ENCODE assay signal across 33 cellular contexts in genomic region chr10:117667831-117668230, GRCh38.
DNase-seq lines count a peak whose midpoint lies in the region; ATAC-seq and TF ChIP-seq lines count a peak whose summit lies in the region.
"Had no signal": no experiment of that assay in that cellular context is flagged by ENCODE, and none has a peak within 500 bp of the region (broad histone marks: within the 10 kb centered on the region; RNA-seq: fewer than 3 reads in every experiment).

No MANE protein-coding gene starts in this region.

- no peaks in the 10 kb centered on the region for H3K4me1 ChIP-seq in right atrium auricular region
- H3K4me1 ChIP-seq in neuronal stem cell (ENCODE audit: control insufficient read depth in 2 of 2, insufficient read depth in 1 of 2, low read depth in 1 of 2, low read length in 2 of 2): no peaks in the 10 kb centered on the region
- no peaks in the 10 kb centered on the region for H3K4me1 ChIP-seq in adrenal gland (replicated peaks in 1 of 2)
- H3K4me1 ChIP-seq: BE2C; BLaER1; BLaER1 treated with 17β-estradiol and CSF1 and Interleukin-3, amounts not matched to agents 10 nM and 100 nM; Caco-2 had no signal

- no peak overlapping the region for H3K4me2 ChIP-seq in neuronal stem cell (ENCODE audit: insufficient read depth, low read length, poor library complexity, severe bottlenecking)
- H3K4me2 ChIP-seq: A549; BLaER1; BLaER1 treated with 17β-estradiol and CSF1 and Interleukin-3, amounts not matched to agents 10 nM and 100 nM had no signal

- H3K36me3 ChIP-seq in right atrium auricular region (no peaks in the 10 kb centered on the region), neuronal stem cell (replicated peaks in 1 of 2; ENCODE audit: control insufficient read depth in 2 of 2, insufficient read depth in 2 of 2, low read length in 2 of 2) (no peaks in the 10 kb centered on the region), adrenal gland (replicated peaks in 1 of 2) (no peaks in the 10 kb centered on the region)
- H3K36me3 ChIP-seq: BE2C; BLaER1; BLaER1 treated with 17β-estradiol and CSF1 and Interleukin-3, amounts not matched to agents 10 nM and 100 nM had no signal

- H3K4me3 ChIP-seq in right atrium auricular region (no peak overlapping the region), coronary artery (no peak overlapping the region), neuronal stem cell (ENCODE audit: low read length in 2 of 2) (no peak overlapping the region), adrenal gland (no peak overlapping the region)
- H3K4me3 ChIP-seq: A549; BLaER1; BLaER1 treated with 17β-estradiol and CSF1 and Interleukin-3, amounts not matched to agents 10 nM and 100 nM had no signal

- peak overlapping the region; percentile 70 for H2AK5ac ChIP-seq in neuronal stem cell (ENCODE audit: low read depth, low read length)

- no peaks in the 10 kb centered on the region for H3K79me1 ChIP-seq in neuronal stem cell (ENCODE audit: low read depth, low read length)

- TF ChIP-seq POLR2A in adrenal gland (IDR thresholded peaks at IDR 0.05): no peak

- no peak overlapping the region for H3K18ac ChIP-seq in neuronal stem cell (ENCODE audit: low read length)

- H3K9ac ChIP-seq in neuronal stem cell (ENCODE audit: low read depth, low read length, poor library complexity): no peak overlapping the region
- H3K9ac ChIP-seq: BLaER1; BLaER1 treated with 17β-estradiol and CSF1 and Interleukin-3, amounts not matched to agents 10 nM and 100 nM had no signal

- H3K27me3 ChIP-seq in right atrium auricular region: no peaks in the 10 kb centered on the region
- H3K27me3 ChIP-seq in neuronal stem cell (ENCODE audit: control insufficient read depth in 3 of 3, insufficient read depth in 3 of 3, low read depth in 1 of 3, low read length in 3 of 3): no peaks in the 10 kb centered on the region
- H3K27me3 ChIP-seq in adrenal gland: no peaks in the 10 kb centered on the region
- H3K27me3 ChIP-seq: BE2C; BLaER1; BLaER1 treated with 17β-estradiol and CSF1 and Interleukin-3, amounts not matched to agents 10 nM and 100 nM had no signal

- DNase-seq in activated CD8-positive, alpha-beta memory T cell treated with anti-CD3 and anti-CD28 coated beads, Interleukin-2, amount 50 U/mL, for 48 hours: peak; percentile 22
- DNase-seq in activated CD8-positive, alpha-beta memory T cell treated with anti-CD3 and anti-CD28 coated beads for 24 hours: no peak
- peak; percentile 26 for DNase-seq in right atrium auricular region (ENCODE audit: low spot score)
- DNase-seq in left cardiac atrium: no peak
- peak; percentile 64 for DNase-seq in coronary artery (ENCODE audit: low spot score)
- no peak for DNase-seq in neuronal stem cell (ENCODE audit: low spot score)
- no peak for DNase-seq in NCI-H146 (lab: John Stamatoyannopoulos, UW)
- DNase-seq in adrenal gland: no peak
- DNase-seq: 8988T; ACHN; AML-193; BE2C; C1 segment of cervical spinal cord; Caco-2; Calu3; CD4-positive, alpha-beta memory T cell; CD4-positive, alpha-beta T cell; CD4-positive, CD25-positive, alpha-beta regulatory T cell; CD8-positive, alpha-beta memory T cell; CD8-positive, alpha-beta T cell; COR-L47; DMS 273 treated with DMSO at 0.1 percent for 48 hours; DMS153; DMS53; DMS79; DMS79 treated with DMSO at 0.1 percent for 48 hours; DND-41; EL had no signal

- no peak overlapping the region for H2AFZ ChIP-seq in neuronal stem cell (ENCODE audit: low read length)

- no peak overlapping the region for H4K91ac ChIP-seq in neuronal stem cell (ENCODE audit: low read depth, low read length, poor library complexity)

- no peak overlapping the region for H2BK5ac ChIP-seq in neuronal stem cell (ENCODE audit: low read length)

- H2BK12ac ChIP-seq in neuronal stem cell (ENCODE audit: low read length): no peak overlapping the region

- no peak overlapping the region for H3K4ac ChIP-seq in neuronal stem cell (ENCODE audit: low read length)

- no CpG with 5 or more reads among the region's 6 CpGs for WGBS in neuronal stem cell (ENCODE audit: extremely low coverage in 2 of 2, insufficient read length in 2 of 2, insufficient replicate concordance in 1 of 2), 2 donors
- WGBS in adrenal gland, 4 donors: 78 to 90% (median 87%) methylated on average over 6 of the region's 6 CpGs

- no peak overlapping the region for H3K23ac ChIP-seq in neuronal stem cell (ENCODE audit: low read depth, low read length, poor library complexity)

- H3K9me3 ChIP-seq in right atrium auricular region (no peaks in the 10 kb centered on the region), neuronal stem cell (replicated peaks in 1 of 2; ENCODE audit: control insufficient read depth in 2 of 2, insufficient read depth in 1 of 2, low read depth in 1 of 2, low read length in 2 of 2) (no peaks in the 10 kb centered on the region), adrenal gland (replicated peaks in 1 of 3) (no peaks in the 10 kb centered on the region)
- H3K9me3 ChIP-seq: A549; BE2C; BLaER1; BLaER1 treated with 17β-estradiol and CSF1 and Interleukin-3, amounts not matched to agents 10 nM and 100 nM; Caco-2 had no signal

- H3K14ac ChIP-seq in neuronal stem cell (ENCODE audit: low read length): no peak overlapping the region

- no peak for ATAC-seq in left cardiac atrium
- ATAC-seq: A549; CD8-positive, alpha-beta T cell had no signal

- H2BK120ac ChIP-seq in neuronal stem cell (ENCODE audit: low read depth, low read length): no peak overlapping the region

- H3K27ac ChIP-seq in right atrium auricular region: no peak overlapping the region
- H3K27ac ChIP-seq in coronary artery: no peak overlapping the region
- H3K27ac ChIP-seq in neuronal stem cell (replicated peaks; ENCODE audit: low read length): no peak overlapping the region
- H3K27ac ChIP-seq in adrenal gland: no peak overlapping the region
- H3K27ac ChIP-seq: 22Rv1; A549; BLaER1; BLaER1 treated with 17β-estradiol and CSF1 and Interleukin-3, amounts not matched to agents 10 nM and 100 nM; C4-2B had no signal

- intact Hi-C loops in left cardiac atrium (cut with DNase I): no loop called here
- intact Hi-C loops in adrenal gland (cut with DNase I): no loop called here

- H4K8ac ChIP-seq in neuronal stem cell (ENCODE audit: low read depth, low read length): no peak overlapping the region

- H2BK15ac ChIP-seq in neuronal stem cell (ENCODE audit: low read length): no peak overlapping the region

- TF ChIP-seq CTCF in right atrium auricular region (IDR thresholded peaks at IDR 0.05) (no peak), coronary artery (IDR thresholded peaks at IDR 0.05) (no peak), adrenal gland (IDR thresholded peaks at IDR 0.05) (no peak)

Comparison
In these comparisons a context has a peak if more than half of its experiments do, and no peak if none do; other contexts are left out.
1. DNase-seq: peak in activated CD8-positive, alpha-beta memory T cell treated with anti-CD3 and anti-CD28 coated beads, Interleukin-2, amount 50 U/mL, for 48 hours (single experiment), right atrium auricular region (single experiment) and coronary artery (single experiment); none in activated CD8-positive, alpha-beta memory T cell treated with anti-CD3 and anti-CD28 coated beads for 24 hours (single experiment), left cardiac atrium (single experiment), neuronal stem cell (single experiment), NCI-H146 (single experiment) and adrenal gland (0 of 7).